ENCODE assay signal across 11 cellular contexts in genomic region chr11:64638017-64638664, GRCh38. TPM values are rescaled to one million over a fixed set of nuclear protein-coding genes. Genes with fewer than 3 reads are reported as not detected.
DNase-seq lines count a peak whose midpoint lies in the region; ATAC-seq and TF ChIP-seq lines count a peak whose summit lies in the region.
"Had no signal": no experiment of that assay in that cellular context is flagged by ENCODE, and none has a peak within 500 bp of the region (broad histone marks: within the 10 kb centered on the region; RNA-seq: fewer than 3 reads in every experiment).

No MANE protein-coding gene starts in this region.

- peaks cover 11% of the 10 kb centered on the region for H3K27me3 Mint-ChIP-seq in glutamatergic neuron (ENCODE audit: unreplicated experiment)
- peaks cover 29% of the 10 kb centered on the region for H3K27me3 Mint-ChIP-seq in T-helper 17 cell

- H3K4me1 Mint-ChIP-seq in glutamatergic neuron (ENCODE audit: low read depth, unreplicated experiment) (peaks cover 15% of the 10 kb centered on the region), T-helper 17 cell (peaks cover 13% of the 10 kb centered on the region)

- ATAC-seq in omental fat pad (ENCODE audit: low FRiP score) (peak; percentile 54), T-helper 17 cell (no peak), HG03280 (IDR thresholded peaks at IDR 0.05; ENCODE audit: unreplicated experiment) (no peak)

- peaks cover 4% of the 10 kb centered on the region for H3K9me3 Mint-ChIP-seq in glutamatergic neuron (ENCODE audit: unreplicated experiment)

- peak overlapping the region; percentile 63 for H3K4me3 Mint-ChIP-seq in glutamatergic neuron (ENCODE audit: unreplicated experiment)
- H3K4me3 Mint-ChIP-seq in T-helper 17 cell = no peak overlapping the region

- peak; percentile 26 for DNase-seq in DMS153 (lab: John Stamatoyannopoulos, UW)
- DNase-seq in NCI-H146 treated with DMSO at 0.1 percent for 48 hours (lab: John Stamatoyannopoulos, UW; ENCODE audit: unreplicated experiment) = peak; percentile 14
- peak; percentile 63 for DNase-seq in glutamatergic neuron
- no peak for DNase-seq in omental fat pad (ENCODE audit: low spot score)
- no peak for DNase-seq in T-helper 17 cell
- no peak for DNase-seq in central memory CD4-positive, alpha-beta T cell
- DNase-seq in NCI-H774 (lab: John Stamatoyannopoulos, UW) = no peak
- DNase-seq: activated CD8-positive, alpha-beta memory T cell treated with anti-CD3 and anti-CD28 coated beads for 24 hours; Calu3 had no signal

- H3K36me3 Mint-ChIP-seq in glutamatergic neuron (ENCODE audit: unreplicated experiment) (no peaks in the 10 kb centered on the region), T-helper 17 cell (ENCODE audit: low read depth) (peaks cover 20% of the 10 kb centered on the region)

- TF ChIP-seq CTCF in glutamatergic neuron (IDR thresholded peaks at IDR 0.05; ENCODE audit: partially characterized antibody, unreplicated experiment) (no peak), omental fat pad (IDR thresholded peaks at IDR 0.05) (no peak)

- no peaks in the 10 kb centered on the region for H3K9me3 ChIP-seq in T-helper 17 cell (ENCODE audit: control insufficient read depth, low read length, poor library complexity, severe bottlenecking)

- no peak overlapping the region for H3K27ac Mint-ChIP-seq in glutamatergic neuron (ENCODE audit: unreplicated experiment)
- H3K27ac Mint-ChIP-seq in T-helper 17 cell = no peak overlapping the region

RNA-seq across cellular contexts. Expression of gene SLC22A12, which starts 47.1 kb away (rescaled TPM):
- total RNA-seq in glutamatergic neuron (ENCODE audit: unreplicated experiment) (not detected), omental fat pad (under 1 TPM in 1 of 4 donors, not detected in 3; 0.56 TPM), T-helper 17 cell (not detected)
- total RNA-seq: Calu3, fibroblast of villous mesenchyme had no signal

Comparison
In these comparisons a context has a peak if more than half of its experiments do, and no peak if none do; other contexts are left out.
1. DNase-seq: peak in DMS153 (single experiment), NCI-H146 treated with DMSO at 0.1 percent for 48 hours (single experiment) and glutamatergic neuron (single experiment); none in omental fat pad (single experiment), T-helper 17 cell (0 of 3), central memory CD4-positive, alpha-beta T cell (single experiment) and NCI-H774 (single experiment).